1 cellular context compared by ENCODE assay signal in the genomic region with DNA sequence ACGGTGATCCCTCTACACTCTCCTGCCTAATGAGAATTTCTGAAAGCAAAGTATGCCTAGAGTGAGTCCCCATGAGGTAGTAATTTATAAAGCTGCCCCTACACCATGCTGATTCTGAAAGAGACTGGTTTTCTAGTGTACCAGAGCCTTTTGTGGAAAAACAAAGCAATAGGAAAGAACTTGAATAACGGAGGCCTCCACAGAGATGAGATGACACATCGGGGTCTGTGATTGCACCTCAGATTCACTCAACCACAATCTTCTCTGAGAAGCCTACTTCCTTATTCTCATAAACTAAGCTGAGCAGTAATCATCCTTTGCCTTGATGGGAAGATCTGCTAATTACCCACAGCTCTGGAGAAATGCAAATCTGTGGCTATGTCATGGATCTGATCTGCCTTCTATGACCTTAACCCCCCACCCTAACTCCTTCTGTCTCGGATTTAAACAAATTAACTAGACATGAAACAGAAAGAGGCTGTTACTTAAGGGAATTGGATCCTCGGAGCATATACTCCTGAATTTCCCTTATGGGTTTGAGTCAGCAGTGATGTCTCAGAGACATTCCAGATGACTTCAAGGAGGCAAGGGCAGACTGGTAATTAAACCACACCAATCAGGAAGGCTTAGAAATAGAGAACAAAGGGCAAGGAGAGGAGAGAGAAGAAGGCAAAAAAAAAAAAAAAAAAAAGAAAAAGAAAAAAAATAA.
TF ChIP-seq lines count a peak whose summit lies in the region.

No MANE protein-coding gene starts in this region.

TF ChIP-seq in IMR-90, 13 proteins besides CTCF, POLR2A, EP300 and RAD21 (continued from another document):
- TF ChIP-seq, protein P1, sequence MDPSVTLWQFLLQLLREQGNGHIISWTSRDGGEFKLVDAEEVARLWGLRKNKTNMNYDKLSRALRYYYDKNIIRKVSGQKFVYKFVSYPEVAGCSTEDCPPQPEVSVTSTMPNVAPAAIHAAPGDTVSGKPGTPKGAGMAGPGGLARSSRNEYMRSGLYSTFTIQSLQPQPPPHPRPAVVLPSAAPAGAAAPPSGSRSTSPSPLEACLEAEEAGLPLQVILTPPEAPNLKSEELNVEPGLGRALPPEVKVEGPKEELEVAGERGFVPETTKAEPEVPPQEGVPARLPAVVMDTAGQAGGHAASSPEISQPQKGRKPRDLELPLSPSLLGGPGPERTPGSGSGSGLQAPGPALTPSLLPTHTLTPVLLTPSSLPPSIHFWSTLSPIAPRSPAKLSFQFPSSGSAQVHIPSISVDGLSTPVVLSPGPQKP (IDR thresholded peaks at IDR 0.05; ENCODE audit: borderline replicate concordance, low read depth, low read length), result no peak
